8 cellular contexts compared by ENCODE assay signal in genomic region chrX:24145340-24146186, GRCh38. TPM values are rescaled to one million over a fixed set of nuclear protein-coding genes. Genes with fewer than 3 reads are reported as not detected.
DNase-seq lines count a peak whose midpoint lies in the region; ATAC-seq and TF ChIP-seq lines count a peak whose summit lies in the region.

No MANE protein-coding gene starts in this region.

- DNase-seq in DMS114 treated with DMSO at 0.1 percent for 48 hours (lab: John Stamatoyannopoulos, UW; ENCODE audit: unreplicated experiment) (peak; percentile 12), dermis blood vessel endothelial cell (peak; percentile 48), COR-L47 (lab: John Stamatoyannopoulos, UW) (no peak), DMS153 (lab: John Stamatoyannopoulos, UW) (no peak), NCI-H1694 treated with DMSO at 0.1 percent for 48 hours (lab: John Stamatoyannopoulos, UW) (no peak)

- no peak for TF ChIP-seq CTCF in KMS-11 (conservative IDR thresholded peaks at IDR 0.05; ENCODE audit: low read depth, low read length)

- H3K9ac ChIP-seq in KMS-11 (no peak overlapping the region), rectal smooth muscle tissue (ENCODE audit: low read length) (no peak overlapping the region)

- ATAC-seq in GM19467 (IDR thresholded peaks at IDR 0.05; ENCODE audit: unreplicated experiment): no peak

- H4K20me1 ChIP-seq in KMS-11 (ENCODE audit: insufficient read depth): no peaks in the 10 kb centered on the region

- H3K27ac ChIP-seq in KMS-11: no peak overlapping the region; the same call in 1 of the 2 replicates
- H3K27ac ChIP-seq in rectal smooth muscle tissue (ENCODE audit: low read depth, low read length): peak overlapping the region; percentile 97

- no peaks in the 10 kb centered on the region for H3K27me3 ChIP-seq in KMS-11 (ENCODE audit: insufficient read depth, low read depth)
- no peaks in the 10 kb centered on the region for H3K27me3 ChIP-seq in rectal smooth muscle tissue (ENCODE audit: control insufficient read depth, insufficient read depth, low read length)

- H3K4me3 ChIP-seq in KMS-11 (IDR thresholded peaks at IDR 0.05; ENCODE audit: insufficient read depth, low read depth, low read length) (no peak overlapping the region), rectal smooth muscle tissue (ENCODE audit: low read length) (no peak overlapping the region)

- peaks cover 1% of the 10 kb centered on the region; the same call in 1 of the 2 replicates for H3K79me2 ChIP-seq in KMS-11 (ENCODE audit: insufficient read depth, low read depth)

- no peaks in the 10 kb centered on the region for H3K36me3 ChIP-seq in KMS-11 (ENCODE audit: insufficient read depth)
- no peaks in the 10 kb centered on the region for H3K36me3 ChIP-seq in rectal smooth muscle tissue (ENCODE audit: control insufficient read depth, insufficient read depth, low read length)

- 0 out of 2 replicates have a peak overlapping the region, but pooled peaks have one; percentile 27 for H3K4me2 ChIP-seq in KMS-11

- H3K4me1 ChIP-seq in KMS-11 (ENCODE audit: low read depth, poor library complexity, severe bottlenecking) (peaks cover 30% of the 10 kb centered on the region), rectal smooth muscle tissue (ENCODE audit: control insufficient read depth, insufficient read depth, low read length) (peaks cover 11% of the 10 kb centered on the region)

- H2AFZ ChIP-seq in KMS-11 (ENCODE audit: low read depth): no peak overlapping the region

RNA-seq across cellular contexts. Expression of gene ZFX, which starts 4.0 kb away (rescaled TPM):
- total RNA-seq in dermis blood vessel endothelial cell: 56.0 and 91.2 TPM in 2 replicates

Comparison
In these comparisons a context has a peak if more than half of its experiments do, and no peak if none do; other contexts are left out.
1. DNase-seq: peak in DMS114 treated with DMSO at 0.1 percent for 48 hours (single experiment) and dermis blood vessel endothelial cell (single experiment); none in COR-L47 (single experiment), DMS153 (single experiment) and NCI-H1694 treated with DMSO at 0.1 percent for 48 hours (single experiment).